ENCODE assay signal across 1 cellular context in the genomic region with DNA sequence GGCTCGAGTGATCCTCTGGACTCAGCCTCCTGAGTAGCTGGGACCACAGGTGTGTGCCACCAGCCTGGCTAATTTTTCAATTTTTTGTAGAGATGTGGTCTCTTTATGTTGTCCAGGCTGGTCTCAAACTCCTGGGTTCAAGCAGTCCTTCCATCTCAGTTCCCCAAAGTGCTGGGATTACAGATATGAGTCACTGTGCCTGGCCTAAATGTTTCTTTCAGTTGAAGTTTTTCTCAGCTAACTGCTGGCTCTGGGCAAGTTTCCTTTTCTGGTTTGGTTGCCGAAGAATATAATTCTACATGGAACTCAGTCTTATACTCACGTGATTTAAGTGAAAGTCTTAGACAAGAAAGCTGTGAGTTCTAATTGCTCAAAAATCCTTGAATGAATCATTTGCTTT.
TF ChIP-seq lines count a peak whose summit lies in the region.

No MANE protein-coding gene starts in this region.

TF ChIP-seq in SK-N-SH, 30 proteins besides CTCF, POLR2A, EP300 and RAD21 (continued from another document):
- TF ChIP-seq, protein P1, sequence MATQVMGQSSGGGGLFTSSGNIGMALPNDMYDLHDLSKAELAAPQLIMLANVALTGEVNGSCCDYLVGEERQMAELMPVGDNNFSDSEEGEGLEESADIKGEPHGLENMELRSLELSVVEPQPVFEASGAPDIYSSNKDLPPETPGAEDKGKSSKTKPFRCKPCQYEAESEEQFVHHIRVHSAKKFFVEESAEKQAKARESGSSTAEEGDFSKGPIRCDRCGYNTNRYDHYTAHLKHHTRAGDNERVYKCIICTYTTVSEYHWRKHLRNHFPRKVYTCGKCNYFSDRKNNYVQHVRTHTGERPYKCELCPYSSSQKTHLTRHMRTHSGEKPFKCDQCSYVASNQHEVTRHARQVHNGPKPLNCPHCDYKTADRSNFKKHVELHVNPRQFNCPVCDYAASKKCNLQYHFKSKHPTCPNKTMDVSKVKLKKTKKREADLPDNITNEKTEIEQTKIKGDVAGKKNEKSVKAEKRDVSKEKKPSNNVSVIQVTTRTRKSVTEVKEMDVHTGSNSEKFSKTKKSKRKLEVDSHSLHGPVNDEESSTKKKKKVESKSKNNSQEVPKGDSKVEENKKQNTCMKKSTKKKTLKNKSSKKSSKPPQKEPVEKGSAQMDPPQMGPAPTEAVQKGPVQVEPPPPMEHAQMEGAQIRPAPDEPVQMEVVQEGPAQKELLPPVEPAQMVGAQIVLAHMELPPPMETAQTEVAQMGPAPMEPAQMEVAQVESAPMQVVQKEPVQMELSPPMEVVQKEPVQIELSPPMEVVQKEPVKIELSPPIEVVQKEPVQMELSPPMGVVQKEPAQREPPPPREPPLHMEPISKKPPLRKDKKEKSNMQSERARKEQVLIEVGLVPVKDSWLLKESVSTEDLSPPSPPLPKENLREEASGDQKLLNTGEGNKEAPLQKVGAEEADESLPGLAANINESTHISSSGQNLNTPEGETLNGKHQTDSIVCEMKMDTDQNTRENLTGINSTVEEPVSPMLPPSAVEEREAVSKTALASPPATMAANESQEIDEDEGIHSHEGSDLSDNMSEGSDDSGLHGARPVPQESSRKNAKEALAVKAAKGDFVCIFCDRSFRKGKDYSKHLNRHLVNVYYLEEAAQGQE (IDR thresholded peaks at IDR 0.05; ENCODE audit: low read depth, low read length): no peak
- TF ChIP-seq SMC3 (IDR thresholded peaks at IDR 0.05; ENCODE audit: low read depth, low read length) (no peak), ELF1 (IDR thresholded peaks at IDR 0.05) (no peak), YY1 (IDR thresholded peaks at IDR 0.05; ENCODE audit: low read depth) (no peak), FOXJ3 (CRISPR knock-in tag; IDR thresholded peaks at IDR 0.05) (no peak), EZH2phosphoT487 (IDR thresholded peaks at IDR 0.05; ENCODE audit: borderline replicate concordance, low read depth) (no peak), RCOR1 (IDR thresholded peaks at IDR 0.05; ENCODE audit: low read length) (no peak), TCF12 (IDR thresholded peaks at IDR 0.05) (no peak)
- TF ChIP-seq, protein P2, sequence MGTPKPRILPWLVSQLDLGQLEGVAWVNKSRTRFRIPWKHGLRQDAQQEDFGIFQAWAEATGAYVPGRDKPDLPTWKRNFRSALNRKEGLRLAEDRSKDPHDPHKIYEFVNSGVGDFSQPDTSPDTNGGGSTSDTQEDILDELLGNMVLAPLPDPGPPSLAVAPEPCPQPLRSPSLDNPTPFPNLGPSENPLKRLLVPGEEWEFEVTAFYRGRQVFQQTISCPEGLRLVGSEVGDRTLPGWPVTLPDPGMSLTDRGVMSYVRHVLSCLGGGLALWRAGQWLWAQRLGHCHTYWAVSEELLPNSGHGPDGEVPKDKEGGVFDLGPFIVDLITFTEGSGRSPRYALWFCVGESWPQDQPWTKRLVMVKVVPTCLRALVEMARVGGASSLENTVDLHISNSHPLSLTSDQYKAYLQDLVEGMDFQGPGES (IDR thresholded peaks at IDR 0.05; ENCODE audit: low read depth, low read length): no peak
- TF ChIP-seq, protein P3, sequence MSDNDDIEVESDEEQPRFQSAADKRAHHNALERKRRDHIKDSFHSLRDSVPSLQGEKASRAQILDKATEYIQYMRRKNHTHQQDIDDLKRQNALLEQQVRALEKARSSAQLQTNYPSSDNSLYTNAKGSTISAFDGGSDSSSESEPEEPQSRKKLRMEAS (IDR thresholded peaks at IDR 0.05; ENCODE audit: low read depth): no peak
- TF ChIP-seq, protein P4, sequence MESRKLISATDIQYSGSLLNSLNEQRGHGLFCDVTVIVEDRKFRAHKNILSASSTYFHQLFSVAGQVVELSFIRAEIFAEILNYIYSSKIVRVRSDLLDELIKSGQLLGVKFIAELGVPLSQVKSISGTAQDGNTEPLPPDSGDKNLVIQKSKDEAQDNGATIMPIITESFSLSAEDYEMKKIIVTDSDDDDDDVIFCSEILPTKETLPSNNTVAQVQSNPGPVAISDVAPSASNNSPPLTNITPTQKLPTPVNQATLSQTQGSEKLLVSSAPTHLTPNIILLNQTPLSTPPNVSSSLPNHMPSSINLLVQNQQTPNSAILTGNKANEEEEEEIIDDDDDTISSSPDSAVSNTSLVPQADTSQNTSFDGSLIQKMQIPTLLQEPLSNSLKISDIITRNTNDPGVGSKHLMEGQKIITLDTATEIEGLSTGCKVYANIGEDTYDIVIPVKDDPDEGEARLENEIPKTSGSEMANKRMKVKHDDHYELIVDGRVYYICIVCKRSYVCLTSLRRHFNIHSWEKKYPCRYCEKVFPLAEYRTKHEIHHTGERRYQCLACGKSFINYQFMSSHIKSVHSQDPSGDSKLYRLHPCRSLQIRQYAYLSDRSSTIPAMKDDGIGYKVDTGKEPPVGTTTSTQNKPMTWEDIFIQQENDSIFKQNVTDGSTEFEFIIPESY (IDR thresholded peaks at IDR 0.05; ENCODE audit: borderline replicate concordance, low read depth): no peak
